ENCODE assay signal across 11 cellular contexts in genomic region chr17:75754378-75755204, GRCh38. TPM values are rescaled to one million over a fixed set of nuclear protein-coding genes. Genes with fewer than 3 reads are reported as not detected.
DNase-seq lines count a peak whose midpoint lies in the region; ATAC-seq and TF ChIP-seq lines count a peak whose summit lies in the region.
"Had no signal": no experiment of that assay in that cellular context is flagged by ENCODE, and none has a peak within 500 bp of the region (broad histone marks: within the 10 kb centered on the region; RNA-seq: fewer than 3 reads in every experiment).

No MANE protein-coding gene starts in this region.

- no peak overlapping the region for H3K9ac ChIP-seq in fibroblast of lung (ENCODE audit: insufficient read depth, low read length)

- no peaks in the 10 kb centered on the region for H3K79me2 ChIP-seq in fibroblast of lung (ENCODE audit: control insufficient read depth, insufficient read depth, low read length)

- H3K4me3 ChIP-seq in RWPE2 (ENCODE audit: severe bottlenecking) (no peak overlapping the region), fibroblast of lung (replicated peaks in 1 of 4; ENCODE audit: control extremely low read depth in 1 of 4, insufficient read depth in 1 of 4, low read depth in 3 of 4, low read length in 4 of 4) (no peak overlapping the region)

- H3K36me3 ChIP-seq in RWPE2 (ENCODE audit: low read depth) (peaks cover 94% of the 10 kb centered on the region), fibroblast of lung (ENCODE audit: control insufficient read depth, insufficient read depth, low read length) (no peaks in the 10 kb centered on the region)

- H3K27ac ChIP-seq in RWPE2 (ENCODE audit: poor library complexity, severe bottlenecking): peak overlapping the region; percentile 13
- H3K27ac ChIP-seq in fibroblast of lung (ENCODE audit: insufficient read depth, low read length): peak overlapping the region; percentile 43

- TF ChIP-seq CTCF in RWPE2 (IDR thresholded peaks at IDR 0.05; ENCODE audit: poor library complexity, severe bottlenecking) (no peak), fibroblast of lung (conservative IDR thresholded peaks at IDR 0.05 in 1 of 2, IDR thresholded peaks at IDR 0.05 in 1 of 2; ENCODE audit: low read depth in 1 of 2, low read length in 2 of 2) (no peak)

- DNase-seq in T-helper 2 cell treated with Interferon-gamma antibody and Interleukin-4, amounts not matched to agents 5 μg/mL and 100 μg/mL, for 36 hours (ENCODE audit: low spot score): no peak
- DNase-seq in T-helper 2 cell (no peak), RWPE2 (ENCODE audit: low spot score) (no peak), fibroblast of lung (ENCODE audit: low read depth in 2 of 2) (no peak), SHP77 (lab: John Stamatoyannopoulos, UW) (no peak), kidney tubule cell (ENCODE audit: low spot score) (no peak)
- DNase-seq: foreskin melanocyte, KG1 had no signal

- no peak for ATAC-seq in RWPE2 (ENCODE audit: low read depth)
- no peak for ATAC-seq in stimulated activated memory B cell treated with anti-CD40 and anti-IgM and Interleukin-4, amounts not matched to agents 10 μg/mL and 1 μg/mL and 100 μg/mL, for 72 hours
- no peak for ATAC-seq in GM21529 (IDR thresholded peaks at IDR 0.05; ENCODE audit: unreplicated experiment)

- H3K4me2 ChIP-seq in fibroblast of lung (ENCODE audit: extremely low read depth, insufficient read depth, low read length): peak overlapping the region; percentile 13

- peaks cover 14% of the 10 kb centered on the region for H3K4me1 Mint-ChIP-seq in T-helper 2 cell treated with Interferon-gamma antibody and Interleukin-4, amounts not matched to agents 5 μg/mL and 100 μg/mL, for 36 hours (ENCODE audit: low read depth)
- H3K4me1 Mint-ChIP-seq in stimulated activated memory B cell treated with anti-CD40 and anti-IgM and Interleukin-4, amounts not matched to agents 10 μg/mL and 1 μg/mL and 100 μg/mL, for 72 hours: peaks cover 22% of the 10 kb centered on the region

- H3K36me3 Mint-ChIP-seq in T-helper 2 cell treated with Interferon-gamma antibody and Interleukin-4, amounts not matched to agents 5 μg/mL and 100 μg/mL, for 36 hours (ENCODE audit: low read depth): no peaks in the 10 kb centered on the region
- H3K36me3 Mint-ChIP-seq in stimulated activated memory B cell treated with anti-CD40 and anti-IgM and Interleukin-4, amounts not matched to agents 10 μg/mL and 1 μg/mL and 100 μg/mL, for 72 hours: peaks cover 9% of the 10 kb centered on the region

- H3K27ac Mint-ChIP-seq in T-helper 2 cell treated with Interferon-gamma antibody and Interleukin-4, amounts not matched to agents 5 μg/mL and 100 μg/mL, for 36 hours: peak overlapping the region; percentile 27
- H3K27ac Mint-ChIP-seq in stimulated activated memory B cell treated with anti-CD40 and anti-IgM and Interleukin-4, amounts not matched to agents 10 μg/mL and 1 μg/mL and 100 μg/mL, for 72 hours: peak overlapping the region; percentile 66

- no peaks in the 10 kb centered on the region for H3K27me3 Mint-ChIP-seq in T-helper 2 cell treated with Interferon-gamma antibody and Interleukin-4, amounts not matched to agents 5 μg/mL and 100 μg/mL, for 36 hours (ENCODE audit: low read depth)
- H3K27me3 Mint-ChIP-seq in stimulated activated memory B cell treated with anti-CD40 and anti-IgM and Interleukin-4, amounts not matched to agents 10 μg/mL and 1 μg/mL and 100 μg/mL, for 72 hours: no peaks in the 10 kb centered on the region

- H3K4me3 Mint-ChIP-seq in T-helper 2 cell treated with Interferon-gamma antibody and Interleukin-4, amounts not matched to agents 5 μg/mL and 100 μg/mL, for 36 hours: peak overlapping the region; percentile 71
- H3K4me3 Mint-ChIP-seq in stimulated activated memory B cell treated with anti-CD40 and anti-IgM and Interleukin-4, amounts not matched to agents 10 μg/mL and 1 μg/mL and 100 μg/mL, for 72 hours: peak overlapping the region; percentile 24

- no peak overlapping the region for H2AFZ ChIP-seq in fibroblast of lung (ENCODE audit: low read length)

- H3K9me3 ChIP-seq in RWPE2 (ENCODE audit: severe bottlenecking) (no peaks in the 10 kb centered on the region), fibroblast of lung (ENCODE audit: control insufficient read depth, insufficient read depth, low read depth, low read length) (no peaks in the 10 kb centered on the region)

- no peaks in the 10 kb centered on the region for H3K9me3 Mint-ChIP-seq in T-helper 2 cell treated with Interferon-gamma antibody and Interleukin-4, amounts not matched to agents 5 μg/mL and 100 μg/mL, for 36 hours
- no peaks in the 10 kb centered on the region for H3K9me3 Mint-ChIP-seq in stimulated activated memory B cell treated with anti-CD40 and anti-IgM and Interleukin-4, amounts not matched to agents 10 μg/mL and 1 μg/mL and 100 μg/mL, for 72 hours

- no peaks in the 10 kb centered on the region for H3K27me3 ChIP-seq in RWPE2 (ENCODE audit: insufficient read depth, poor library complexity, severe bottlenecking)
- H3K27me3 ChIP-seq in fibroblast of lung (ENCODE audit: control insufficient read depth, insufficient read depth, low read length): no peaks in the 10 kb centered on the region

- H3K4me1 ChIP-seq in RWPE2 (ENCODE audit: insufficient read depth, poor library complexity, severe bottlenecking) (no peaks in the 10 kb centered on the region), fibroblast of lung (ENCODE audit: control insufficient read depth, extremely low read depth, insufficient read depth, low read length) (peaks cover 2% of the 10 kb centered on the region)

- H4K20me1 ChIP-seq in fibroblast of lung (ENCODE audit: control insufficient read depth, extremely low read depth, insufficient read depth, low read length): no peaks in the 10 kb centered on the region

RNA-seq across cellular contexts. Expression of gene GALK1, which starts 10.4 kb away (rescaled TPM):
- total RNA-seq in fibroblast of lung: 36.7 and 62.8 TPM in 2 replicates
- 8.6 and 10.2 TPM in 2 replicates for polyA plus RNA-seq in fibroblast of lung
- 27.6 and 29.4 TPM in 2 replicates for polyA plus RNA-seq in fibroblast of lung (2012)
- polyA minus RNA-seq in fibroblast of lung (ENCODE audit: low replicate concordance): 8.6 and 15.0 TPM in 2 replicates

RNA-seq across cellular contexts. Expression of gene UNK, which starts 30.0 kb away (rescaled TPM):
- total RNA-seq in fibroblast of lung: 11.3 and 15.0 TPM in 2 replicates
- 15.2 and 18.0 TPM in 2 replicates for polyA plus RNA-seq in fibroblast of lung
- 12.3 and 14.8 TPM in 2 replicates for polyA plus RNA-seq in fibroblast of lung (2012)
- polyA minus RNA-seq in fibroblast of lung (ENCODE audit: low replicate concordance): 7.0 and 10.9 TPM in 2 replicates

RNA-seq across cellular contexts. Expression of gene ITGB4, which starts 33.3 kb away (rescaled TPM):
- total RNA-seq in fibroblast of lung: 0.17 and 0.26 TPM in 2 replicates
- 0.17 and 0.58 TPM in 2 replicates for polyA plus RNA-seq in fibroblast of lung
- polyA plus RNA-seq in fibroblast of lung (2012): 1.2 and 1.4 TPM in 2 replicates
- 0.08 and 0.11 TPM in 2 replicates for polyA minus RNA-seq in fibroblast of lung (ENCODE audit: low replicate concordance)
- polyA plus RNA-seq: neural cell had no signal
